ENCODE assay signal across 8 cellular contexts in the genomic region with DNA sequence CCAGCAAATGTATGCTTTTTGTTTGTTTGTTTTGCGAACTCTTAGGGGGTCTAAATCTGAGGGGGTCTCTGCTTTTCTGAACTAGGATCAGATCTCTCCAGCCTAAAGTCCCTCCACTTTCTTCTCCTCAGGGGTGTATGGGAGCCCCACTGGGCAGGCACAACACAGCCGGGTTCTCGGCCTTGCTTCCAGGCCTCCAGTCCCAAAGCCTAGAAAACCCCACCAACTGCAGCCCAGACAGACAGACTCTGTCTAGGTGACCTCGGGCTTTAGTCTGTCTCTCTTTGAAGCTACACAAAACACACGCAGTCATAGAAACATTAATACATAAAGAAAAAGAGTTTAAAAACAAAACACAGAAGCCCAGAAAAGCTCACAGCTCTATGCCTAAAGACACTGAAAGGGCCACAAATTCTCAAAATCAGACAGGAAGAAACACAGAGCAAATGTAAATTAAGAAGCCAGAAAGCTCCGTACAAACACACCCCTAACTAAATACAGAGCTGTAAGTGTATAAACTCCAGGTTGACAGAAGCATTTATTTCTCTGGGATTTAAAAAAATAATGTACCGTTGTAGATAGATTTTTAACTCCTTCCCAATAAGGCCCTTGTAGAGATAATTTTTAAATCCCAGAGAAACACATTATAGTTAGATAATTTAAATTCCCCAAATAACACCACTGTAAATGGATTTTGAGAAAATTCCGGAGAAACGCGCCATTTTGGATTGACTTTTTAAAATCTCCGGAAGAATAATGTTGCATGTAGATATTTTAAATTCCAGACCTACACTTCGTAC. TPM values are rescaled to one million over a fixed set of nuclear protein-coding genes. Genes with fewer than 3 reads are reported as not detected.
DNase-seq lines count a peak whose midpoint lies in the region; ATAC-seq and TF ChIP-seq lines count a peak whose summit lies in the region.

No MANE protein-coding gene starts in this region.

- peak overlapping the region; percentile 90 for H3K27ac Mint-ChIP-seq in Caco-2 (ENCODE audit: unreplicated experiment)
- H3K27ac Mint-ChIP-seq in central memory CD8-positive, alpha-beta T cell (ENCODE audit: low read depth) = no peak overlapping the region
- peak overlapping the region in 1 of 10 donors; percentile 41 for H3K27ac Mint-ChIP-seq in naive thymus-derived CD8-positive, alpha-beta T cell

- H3K9me3 Mint-ChIP-seq in Caco-2 (ENCODE audit: unreplicated experiment) = peaks cover 12% of the 10 kb centered on the region
- H3K9me3 Mint-ChIP-seq in central memory CD8-positive, alpha-beta T cell = no peaks in the 10 kb centered on the region
- peaks cover 0 to 6% (median 0%) of the 10 kb centered on the region in 9 donors for H3K9me3 Mint-ChIP-seq in naive thymus-derived CD8-positive, alpha-beta T cell

- no peak for DNase-seq in Caco-2
- DNase-seq in Karpas-422 = peak; percentile 68
- DNase-seq in central memory CD8-positive, alpha-beta T cell (ENCODE audit: low spot score in 2 of 2) = no peak
- DNase-seq in naive thymus-derived CD8-positive, alpha-beta T cell = no peak
- no peak for DNase-seq in NCI-H510A (lab: John Stamatoyannopoulos, UW)
- DNase-seq in NCI-H1092 (lab: John Stamatoyannopoulos, UW) = no peak

- H3K27ac ChIP-seq in Karpas-422 (ENCODE audit: low read length) = peak overlapping the region; percentile 97

- CTCF ChIA-PET in Caco-2 (lab: Charles Lee) = interaction anchor here (0.6 kb wide), 2 partner anchors 28 to 224 kb away, joined by 3 read pairs; no protein-coding TSS in a partner anchor

- intact Hi-C loops in Caco-2 (cut with micrococcal nuclease; ENCODE audit: unreplicated experiment) = loop anchor here (5.0 to 10.0 kb wide), 2 partner anchors 273 to 300 kb away; no protein-coding TSS in a partner anchor

- H3K27me3 ChIP-seq in Caco-2 (replicated peaks; ENCODE audit: control insufficient read depth, insufficient read depth, low read length) = no peaks in the 10 kb centered on the region
- H3K27me3 ChIP-seq in Karpas-422 (ENCODE audit: low read length) = no peaks in the 10 kb centered on the region

- H3K9ac ChIP-seq in Karpas-422 (ENCODE audit: low read length) = peak overlapping the region; percentile 98

- H3K36me3 Mint-ChIP-seq in Caco-2 (ENCODE audit: insufficient read depth, unreplicated experiment) = peaks cover 72% of the 10 kb centered on the region
- H3K36me3 Mint-ChIP-seq in central memory CD8-positive, alpha-beta T cell (ENCODE audit: insufficient read depth) = peaks cover 2% of the 10 kb centered on the region
- peaks cover 1 to 13% (median 6%) of the 10 kb centered on the region in 3 donors for H3K36me3 Mint-ChIP-seq in naive thymus-derived CD8-positive, alpha-beta T cell

- POLR2A ChIA-PET in Caco-2 (lab: Charles Lee) = no interaction called here
- POLR2A ChIA-PET in naive thymus-derived CD8-positive, alpha-beta T cell (lab: Charles Lee) = no interaction called here

- H3K4me3 ChIP-seq in Caco-2 (ENCODE audit: low read depth, low read length) = peak overlapping the region; percentile 83
- H3K4me3 ChIP-seq in Karpas-422 (ENCODE audit: low read length) = peak overlapping the region; percentile 90

- BruUV-seq in Caco-2 (replicated peaks; lab: Mats Ljungman, UMichigan) = no TSS peak

- ATAC-seq in central memory CD8-positive, alpha-beta T cell (replicated peaks; ENCODE audit: extremely low read depth, poor library complexity, severe bottlenecking) = no peak
- no peak for ATAC-seq in naive thymus-derived CD8-positive, alpha-beta T cell
- ATAC-seq in HG03571 (IDR thresholded peaks at IDR 0.05; ENCODE audit: unreplicated experiment) = no peak
- no peak for ATAC-seq in GM18517 (IDR thresholded peaks at IDR 0.05; ENCODE audit: unreplicated experiment)

- peaks cover 46% of the 10 kb centered on the region for H4K20me1 ChIP-seq in Karpas-422 (ENCODE audit: insufficient read depth, low read depth, low read length)

- TF ChIP-seq CTCF in Caco-2 (IDR thresholded peaks at IDR 0.05; ENCODE audit: insufficient read depth in 1 of 2, low read depth in 1 of 2, low read length in 1 of 2, severe bottlenecking in 1 of 2, unreplicated experiment in 1 of 2) = no peak

- H3K9me2 ChIP-seq in Karpas-422 (replicated peaks; ENCODE audit: insufficient read depth, low read length) = no peaks in the 10 kb centered on the region

- H3K4me1 ChIP-seq in Caco-2 (peaks cover 24% of the 10 kb centered on the region), Karpas-422 (ENCODE audit: low read length) (peaks cover 57% of the 10 kb centered on the region)

- no peaks in the 10 kb centered on the region for H3K27me3 Mint-ChIP-seq in Caco-2 (ENCODE audit: insufficient read depth, unreplicated experiment)
- H3K27me3 Mint-ChIP-seq in central memory CD8-positive, alpha-beta T cell = peaks cover 89% of the 10 kb centered on the region
- H3K27me3 Mint-ChIP-seq in naive thymus-derived CD8-positive, alpha-beta T cell = peaks cover 45 to 89% (median 64%) of the 10 kb centered on the region in 5 donors

- no peak overlapping the region for H2AFZ ChIP-seq in Karpas-422 (ENCODE audit: low read length)

- H3K4me1 Mint-ChIP-seq in Caco-2 (ENCODE audit: low read depth, unreplicated experiment) = peaks cover 35% of the 10 kb centered on the region
- peaks cover 32% of the 10 kb centered on the region for H3K4me1 Mint-ChIP-seq in central memory CD8-positive, alpha-beta T cell
- peaks cover 24 to 60% (median 43%) of the 10 kb centered on the region in 4 donors for H3K4me1 Mint-ChIP-seq in naive thymus-derived CD8-positive, alpha-beta T cell

- H3K4me3 Mint-ChIP-seq in Caco-2 (ENCODE audit: unreplicated experiment) = peak overlapping the region; percentile 89
- peak overlapping the region; percentile 19 for H3K4me3 Mint-ChIP-seq in central memory CD8-positive, alpha-beta T cell
- peak overlapping the region; percentile 29 to 81 (median 74) for H3K4me3 Mint-ChIP-seq in naive thymus-derived CD8-positive, alpha-beta T cell

- H3K36me3 ChIP-seq in Caco-2 (ENCODE audit: control insufficient read depth, insufficient read depth, low read length) (peaks cover 3% of the 10 kb centered on the region), Karpas-422 (ENCODE audit: insufficient read depth, low read length) (peaks cover 51% of the 10 kb centered on the region)

- H3K9me3 ChIP-seq in Caco-2 (no peaks in the 10 kb centered on the region), Karpas-422 (ENCODE audit: low read length) (no peaks in the 10 kb centered on the region)

- H3K4me2 ChIP-seq in Karpas-422 (ENCODE audit: low read depth, low read length, poor library complexity, severe bottlenecking) = peak overlapping the region; percentile 76

- H3K79me2 ChIP-seq in Karpas-422 (ENCODE audit: low read length) = peaks cover 56% of the 10 kb centered on the region

RNA-seq across cellular contexts. Expression of gene PITX1, which starts 2.0 kb away (rescaled TPM):
- total RNA-seq in Caco-2 (2022) = 114 and 117 TPM in 2 replicates
- total RNA-seq in Karpas-422 (2014; rRNA removed; shearing (Covaris generic); ENCODE audit: low replicate concordance) = 173 and 469 TPM in 2 replicates
- not detected for total RNA-seq in naive thymus-derived CD8-positive, alpha-beta T cell
- polyA plus RNA-seq in naive thymus-derived CD8-positive, alpha-beta T cell = not detected

Comparison
In these comparisons a context has a peak if more than half of its experiments do, and no peak if none do; other contexts are left out.
1. H3K4me3 Mint-ChIP-seq: peak in every context shown above with its lines; median percentile 89 in Caco-2; 74 in naive thymus-derived CD8-positive, alpha-beta T cell; 19 in central memory CD8-positive, alpha-beta T cell.
2. RNA of gene PITX1, which starts 2.0 kb away (total RNA-seq): 173 to 469 TPM in Karpas-422 and 114 to 117 TPM in Caco-2; not detected in naive thymus-derived CD8-positive, alpha-beta T cell; every median in the first group is over 100 times any median in the second.